Comparison of ENCODE assay signal across 1 cellular context in genomic region chr7:102152672-102153585, GRCh38.
TF ChIP-seq lines count a peak whose summit lies in the region.

No MANE protein-coding gene starts in this region.

TF ChIP-seq in HepG2, 621 proteins besides CTCF, POLR2A, EP300 and RAD21 (continued from another document and continues in another):
- no peak for TF ChIP-seq MAFK (conservative IDR thresholded peaks at IDR 0.05 in 1 of 2, IDR thresholded peaks at IDR 0.05 in 1 of 2; ENCODE audit: low read length in 2 of 2)
- TF ChIP-seq NR0B2 (CRISPR knock-in tag; IDR thresholded peaks at IDR 0.05) = no peak
- TF ChIP-seq HBP1 (CRISPR knock-in tag; IDR thresholded peaks at IDR 0.05; ENCODE audit: low read depth) = no peak
- no peak for TF ChIP-seq HNRNPK (IDR thresholded peaks at IDR 0.05; ENCODE audit: low read depth, low read length, poor library complexity, severe bottlenecking)
- TF ChIP-seq ZNF329 (CRISPR knock-in tag; IDR thresholded peaks at IDR 0.05; ENCODE audit: low read depth) = no peak
- peak; percentile 23; the same call in 1 of the 2 replicates for TF ChIP-seq ZNF34 (CRISPR knock-in tag; IDR thresholded peaks at IDR 0.05; ENCODE audit: borderline replicate concordance)
- TF ChIP-seq NFYC (CRISPR knock-in tag; IDR thresholded peaks at IDR 0.05) = peak; percentile 9; the same call in 1 of the 2 replicates
- no peak for TF ChIP-seq CHD4 (IDR thresholded peaks at IDR 0.05; ENCODE audit: borderline replicate concordance, low read length)
- TF ChIP-seq TBX3 (IDR thresholded peaks at IDR 0.05; ENCODE audit: borderline replicate concordance) = no peak
- peak in 1 of 2 experiments; percentile 70; a peak in 2 of 4 replicates for TF ChIP-seq REST (IDR thresholded peaks at IDR 0.05; ENCODE audit: borderline replicate concordance in 1 of 2, low read depth in 1 of 2, low read length in 2 of 2)
- TF ChIP-seq ZNF44 (CRISPR knock-in tag; IDR thresholded peaks at IDR 0.05) = no peak
- no peak for TF ChIP-seq ZFP1 (CRISPR knock-in tag; IDR thresholded peaks at IDR 0.05)
- TF ChIP-seq HES4 (CRISPR knock-in tag; IDR thresholded peaks at IDR 0.05; ENCODE audit: borderline replicate concordance) = no peak
- TF ChIP-seq GATA4 (IDR thresholded peaks at IDR 0.05; ENCODE audit: borderline replicate concordance, low read depth) = no peak
- peak; percentile 95 for TF ChIP-seq PHF21A (CRISPR knock-in tag; IDR thresholded peaks at IDR 0.05)
- TF ChIP-seq FOXK2 (IDR thresholded peaks at IDR 0.05) = no peak
- peak; percentile 62; the same call in 1 of the 2 replicates for TF ChIP-seq ZBTB37 (CRISPR knock-in tag; IDR thresholded peaks at IDR 0.05)
- TF ChIP-seq RORA (CRISPR knock-in tag; IDR thresholded peaks at IDR 0.05) = no peak
- peak; percentile 29; the same call in 1 of the 2 replicates for TF ChIP-seq ETV5 (CRISPR knock-in tag; IDR thresholded peaks at IDR 0.05; ENCODE audit: borderline replicate concordance)
- no peak for TF ChIP-seq U2AF2 (IDR thresholded peaks at IDR 0.05; ENCODE audit: low read depth, low read length)
- TF ChIP-seq CBX1 (IDR thresholded peaks at IDR 0.05; ENCODE audit: low read depth) = peak; percentile 36
- TF ChIP-seq ZNF629 (CRISPR knock-in tag; conservative IDR thresholded peaks at IDR 0.05) = no peak; the same call in 1 of the 2 replicates
- no peak for TF ChIP-seq HMGA1 (CRISPR knock-in tag; conservative IDR thresholded peaks at IDR 0.05)
- TF ChIP-seq ZFY (CRISPR knock-in tag; IDR thresholded peaks at IDR 0.05) = peak; percentile 77
- 0 out of 2 replicates have a peak, but pooled peaks have one; percentile 42 for TF ChIP-seq ZNF558 (CRISPR knock-in tag; IDR thresholded peaks at IDR 0.05; ENCODE audit: borderline replicate concordance)
- no peak for TF ChIP-seq ZFP62 (CRISPR knock-in tag; IDR thresholded peaks at IDR 0.05)
- TF ChIP-seq ZNF225 (CRISPR knock-in tag; IDR thresholded peaks at IDR 0.05) = no peak; the same call in 1 of the 2 replicates
- peak; percentile 59 for TF ChIP-seq CBX5 (CRISPR knock-in tag; IDR thresholded peaks at IDR 0.05; ENCODE audit: borderline replicate concordance)
- peak; percentile 75 for TF ChIP-seq HDAC2 (CRISPR knock-in tag; IDR thresholded peaks at IDR 0.05)
- no peak for TF ChIP-seq KDM5A (IDR thresholded peaks at IDR 0.05; ENCODE audit: borderline replicate concordance, low read length)
- no peak for TF ChIP-seq ZNF720 (CRISPR knock-in tag; IDR thresholded peaks at IDR 0.05)
- no peak for TF ChIP-seq AGO1 (IDR thresholded peaks at IDR 0.05; ENCODE audit: low read depth, low read length, poor library complexity, severe bottlenecking)
- no peak for TF ChIP-seq RFXANK (CRISPR knock-in tag; IDR thresholded peaks at IDR 0.05)
- TF ChIP-seq BATF2 (CRISPR knock-in tag; IDR thresholded peaks at IDR 0.05) = no peak
- TF ChIP-seq ZBTB14 (CRISPR knock-in tag; IDR thresholded peaks at IDR 0.05) = no peak
- TF ChIP-seq FOXK1 (CRISPR knock-in tag; IDR thresholded peaks at IDR 0.05; ENCODE audit: borderline replicate concordance, low read depth) = no peak
- no peak for TF ChIP-seq NRL (CRISPR knock-in tag; IDR thresholded peaks at IDR 0.05; ENCODE audit: borderline replicate concordance)
- TF ChIP-seq ZMYM3 (CRISPR knock-in tag; IDR thresholded peaks at IDR 0.05) = peak; percentile 63; the same call in 1 of the 2 replicates
- no peak for TF ChIP-seq ZNF275 (CRISPR knock-in tag; IDR thresholded peaks at IDR 0.05; ENCODE audit: borderline replicate concordance)
- no peak; the same call in 1 of the 2 replicates for TF ChIP-seq NFKBIZ (CRISPR knock-in tag; IDR thresholded peaks at IDR 0.05)
- TF ChIP-seq ZKSCAN8 (CRISPR knock-in tag; IDR thresholded peaks at IDR 0.05; ENCODE audit: borderline replicate concordance) = no peak
- no peak; the same call in 1 of the 2 replicates for TF ChIP-seq ZC3H13 (CRISPR knock-in tag; IDR thresholded peaks at IDR 0.05)
- peak; percentile 75 for TF ChIP-seq ZMAT3 (CRISPR knock-in tag; conservative IDR thresholded peaks at IDR 0.05)
- no peak for TF ChIP-seq ZBTB20 (CRISPR knock-in tag; IDR thresholded peaks at IDR 0.05; ENCODE audit: borderline replicate concordance, low read depth)
- TF ChIP-seq MAX (IDR thresholded peaks at IDR 0.05) = no peak; the same call in 1 of the 2 replicates
- peak; percentile 29 to 38; a peak in 1 of 4 replicates for TF ChIP-seq HMGXB4 (CRISPR knock-in tag; IDR thresholded peaks at IDR 0.05; ENCODE audit: borderline replicate concordance in 1 of 2, low read depth in 1 of 2)
- TF ChIP-seq HOXD1 (CRISPR knock-in tag; IDR thresholded peaks at IDR 0.05) = no peak
- peak; percentile 84; the same call in 1 of the 2 replicates for TF ChIP-seq MEIS1 (CRISPR knock-in tag; IDR thresholded peaks at IDR 0.05; ENCODE audit: borderline replicate concordance)
- no peak for TF ChIP-seq NFATC3 (CRISPR knock-in tag; IDR thresholded peaks at IDR 0.05)
- TF ChIP-seq ZNF362 (CRISPR knock-in tag; IDR thresholded peaks at IDR 0.05; ENCODE audit: borderline replicate concordance) = peak; percentile 61
- TF ChIP-seq BCL3 (CRISPR knock-in tag; IDR thresholded peaks at IDR 0.05) = no peak
- TF ChIP-seq TRAFD1 (CRISPR knock-in tag; IDR thresholded peaks at IDR 0.05; ENCODE audit: borderline replicate concordance) = no peak
- TF ChIP-seq XBP1 (CRISPR knock-in tag; IDR thresholded peaks at IDR 0.05) = no peak
